ENCODE assay signal across 12 cellular contexts in genomic region chr12:53560386-53560785, GRCh38. TPM values are rescaled to one million over a fixed set of nuclear protein-coding genes. Genes with fewer than 3 reads are reported as not detected.
A peak's percentile ranks its signal among the peaks of the same experiment; 100 is the strongest.
DNase-seq lines count a peak whose midpoint lies in the region; ATAC-seq and TF ChIP-seq lines count a peak whose summit lies in the region.
"Had no signal": no experiment of that assay in that cellular context is flagged by ENCODE, and none has a peak within 500 bp of the region (broad histone marks: within the 10 kb centered on the region; RNA-seq: fewer than 3 reads in every experiment).

No MANE protein-coding gene starts in this region.

- H4K5ac ChIP-seq in H9 (ENCODE audit: insufficient read length, low read depth, low read length) = no peak overlapping the region

- H3K4me2 ChIP-seq in H9 (ENCODE audit: insufficient read depth, insufficient read length, low read length) (no peak overlapping the region), skeletal muscle satellite cell (ENCODE audit: low read length) (peak overlapping the region; percentile 60)

- H4K20me1 ChIP-seq in H9 (ENCODE audit: control insufficient read depth, insufficient read depth, insufficient read length) = no peaks in the 10 kb centered on the region

- no peaks in the 10 kb centered on the region for H3K9me3 Mint-ChIP-seq in H9

- no peak overlapping the region for H3K27ac ChIP-seq in H9 (ENCODE audit: insufficient read length, low read depth, low read length)
- H3K27ac ChIP-seq: body of pancreas had no signal

- no peak overlapping the region for H3K18ac ChIP-seq in H9 (ENCODE audit: insufficient read length, low read depth, low read length)

- no peaks in the 10 kb centered on the region for H3K79me1 ChIP-seq in H9 (ENCODE audit: insufficient read depth, low read depth, low read length, poor library complexity, severe bottlenecking)

- no peak overlapping the region for H2AFZ ChIP-seq in H9 (ENCODE audit: low read length)

- no peak overlapping the region for H4K91ac ChIP-seq in H9 (ENCODE audit: insufficient read length, low read depth, low read length)

- H2BK20ac ChIP-seq in H9 (ENCODE audit: low read depth, low read length, poor library complexity, severe bottlenecking) = no peak overlapping the region

- no peak overlapping the region for H3K23ac ChIP-seq in H9 (ENCODE audit: insufficient read length, low read depth, low read length)

- no peak overlapping the region for H3T11ph ChIP-seq in H9 (ENCODE audit: low read length)

- H3K9me3 ChIP-seq in H9 (ENCODE audit: control insufficient read depth, low read depth, low read length) = no peaks in the 10 kb centered on the region
- H3K9me3 ChIP-seq in adipocyte (ENCODE audit: control insufficient read depth, low read length) = no peaks in the 10 kb centered on the region
- no peaks in the 10 kb centered on the region for H3K9me3 ChIP-seq in skeletal muscle satellite cell (replicated peaks; ENCODE audit: low read length)
- H3K9me3 ChIP-seq: body of pancreas had no signal

- peak overlapping the region in 2 of 3 experiments; percentile 3 to 16; a peak in 1 of 7 replicates for H3K27ac Mint-ChIP-seq in H9

- H2AK5ac ChIP-seq in H9 (ENCODE audit: insufficient read length, low read length) = no peak overlapping the region

- no peak overlapping the region for H3K9ac ChIP-seq in H9 (ENCODE audit: extremely low read depth, insufficient read length, low read length)
- H3K9ac ChIP-seq in adipocyte (ENCODE audit: low read length) = peak overlapping the region; percentile 21
- peak overlapping the region; percentile 82 for H3K9ac ChIP-seq in skeletal muscle satellite cell (ENCODE audit: low read depth, low read length)

- no peak overlapping the region for H3K14ac ChIP-seq in H9 (ENCODE audit: insufficient read depth, low read length)

- no peaks in the 10 kb centered on the region for H3K23me2 ChIP-seq in H9 (ENCODE audit: insufficient read length, low read depth, low read length, poor library complexity, severe bottlenecking)

- H3K4me1 Mint-ChIP-seq in H9 = no peaks in the 10 kb centered on the region

- TF ChIP-seq CTCF in H9 (conservative IDR thresholded peaks at IDR 0.05) (no peak), fibroblast of villous mesenchyme (IDR thresholded peaks at IDR 0.05; ENCODE audit: insufficient read depth, low read depth, low read length) (no peak)

- WGBS in H9 (ENCODE audit: extremely low coverage, insufficient read length, low lambda C conversion rate) = no CpG with 5 or more reads among the region's 5 CpGs

- no peak overlapping the region for H3K56ac ChIP-seq in H9 (ENCODE audit: insufficient read length, low read depth, low read length)

- H3K36me3 ChIP-seq in adipocyte (ENCODE audit: control insufficient read depth, insufficient read depth, low read length, severe bottlenecking) (no peaks in the 10 kb centered on the region), skeletal muscle satellite cell (ENCODE audit: insufficient read depth, low read length) (no peaks in the 10 kb centered on the region)

- no peak for DNase-seq in H9
- peak; percentile 90 for DNase-seq in adipocyte (ENCODE audit: low read depth)
- peak; percentile 53 for DNase-seq in fibroblast of villous mesenchyme (ENCODE audit: low read depth)
- DNase-seq in SIG-M5 treated with dmso at 0.1 percent for 504 hours (lab: John Stamatoyannopoulos, UW; ENCODE audit: unreplicated experiment) = no peak
- no peak for DNase-seq in D341Med (ENCODE audit: low spot score)
- DNase-seq: body of pancreas, midbrain, NCI-H1092 had no signal

- H2BK12ac ChIP-seq in H9 (ENCODE audit: insufficient read length, low read depth, low read length) = no peak overlapping the region

- ATAC-seq in HG02981 (IDR thresholded peaks at IDR 0.05; ENCODE audit: unreplicated experiment) (no peak), GM19351 (IDR thresholded peaks at IDR 0.05; ENCODE audit: unreplicated experiment) (no peak)
- ATAC-seq: body of pancreas had no signal

- H3K4me3 ChIP-seq in adipocyte (ENCODE audit: low read length) (no peak overlapping the region), fibroblast of villous mesenchyme (ENCODE audit: low read depth, low read length) (no peak overlapping the region), skeletal muscle satellite cell (ENCODE audit: low read length) (peak overlapping the region; percentile 17)
- H3K4me3 ChIP-seq: body of pancreas, skin epidermis had no signal

- H3K4me3 Mint-ChIP-seq in H9 = no peak overlapping the region

- H3K4me1 ChIP-seq in H9 (ENCODE audit: insufficient read depth, low read length) = no peaks in the 10 kb centered on the region
- H3K4me1 ChIP-seq in adipocyte (ENCODE audit: control insufficient read depth, insufficient read depth, low read length) = peaks cover 36% of the 10 kb centered on the region
- H3K4me1 ChIP-seq in skeletal muscle satellite cell (ENCODE audit: control insufficient read depth, insufficient read depth, low read length) = peaks cover 42% of the 10 kb centered on the region

- H3K79me2 ChIP-seq in H9 (ENCODE audit: insufficient read depth, low read length) = no peaks in the 10 kb centered on the region

- H3K27me3 ChIP-seq in H9 (ENCODE audit: insufficient read depth, low read length) (no peaks in the 10 kb centered on the region), adipocyte (replicated peaks; ENCODE audit: control insufficient read depth, insufficient read depth, low read length) (no peaks in the 10 kb centered on the region), skeletal muscle satellite cell (ENCODE audit: control insufficient read depth, insufficient read depth, low read length) (no peaks in the 10 kb centered on the region)
- H3K27me3 ChIP-seq: body of pancreas had no signal

- no peak overlapping the region for H2BK120ac ChIP-seq in H9 (ENCODE audit: low read depth, low read length, poor library complexity, severe bottlenecking)

- no peak overlapping the region for H4K8ac ChIP-seq in H9 (replicated peaks; ENCODE audit: insufficient read length, low read depth, low read length)

- H3K36me3 Mint-ChIP-seq in H9 (ENCODE audit: insufficient read depth in 1 of 3, low read depth in 3 of 3) = no peaks in the 10 kb centered on the region

- no peak overlapping the region for H3K4ac ChIP-seq in H9 (ENCODE audit: low read depth, low read length)

- no peaks in the 10 kb centered on the region for H3K27me3 Mint-ChIP-seq in H9 (ENCODE audit: low read depth)

- H2BK15ac ChIP-seq in H9 (ENCODE audit: low read depth, low read length) = no peak overlapping the region

- no peak overlapping the region for H2BK5ac ChIP-seq in H9 (ENCODE audit: insufficient read length, low read length)

RNA-seq across cellular contexts. Expression of gene NPFF, which starts 53.1 kb away (rescaled TPM):
- not detected in 2 replicates for total RNA-seq in H9 (2021)
- not detected in 2 replicates for total RNA-seq in fibroblast of villous mesenchyme
- total RNA-seq in skeletal muscle satellite cell (2012; rRNA removed) = not detected in 2 replicates
- total RNA-seq: body of pancreas had no signal

RNA-seq across cellular contexts. Expression of gene TARBP2, which starts 59.3 kb away (rescaled TPM):
- total RNA-seq in H9 (2021) = 79.2 and 80.1 TPM in 2 replicates
- total RNA-seq in fibroblast of villous mesenchyme = 47.4 and 54.8 TPM in 2 replicates
- total RNA-seq in skeletal muscle satellite cell (2012; rRNA removed) = 40.8 and 44.3 TPM in 2 replicates

Comparison
In these comparisons a context has a peak if more than half of its experiments do, and no peak if none do; other contexts are left out.
1. DNase-seq: peak in adipocyte (single experiment) and fibroblast of villous mesenchyme (single experiment); none in H9 (single experiment), SIG-M5 treated with dmso at 0.1 percent for 504 hours (single experiment) and D341Med (single experiment).